In the genomic region with DNA sequence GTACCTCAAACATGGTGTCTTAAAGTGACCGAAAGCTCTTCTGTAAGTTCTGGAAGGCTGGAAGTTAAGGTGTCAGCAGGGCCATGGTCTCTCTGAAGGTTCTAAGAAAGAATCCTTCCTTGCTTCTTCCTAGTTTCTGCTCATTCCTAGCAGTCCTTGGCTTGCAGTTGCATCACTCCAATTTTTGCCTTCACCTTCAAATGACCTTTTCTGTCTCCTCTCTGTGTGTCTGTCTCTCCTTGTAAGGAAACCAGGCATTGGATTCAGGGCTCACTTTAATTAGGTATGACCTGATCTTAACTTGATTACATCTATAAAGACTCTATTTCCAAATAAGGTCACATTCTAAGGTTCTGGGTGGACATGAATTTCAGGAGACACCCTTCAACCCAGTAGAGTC, we compare ENCODE assay signal across 16 cellular contexts. TPM values are rescaled to one million over a fixed set of nuclear protein-coding genes. Genes with fewer than 3 reads are reported as not detected.
DNase-seq lines count a peak whose midpoint lies in the region; ATAC-seq, FAIRE-seq and TF ChIP-seq lines count a peak whose summit lies in the region.
"Had no signal": no experiment of that assay in that cellular context is flagged by ENCODE, and none has a peak within 500 bp of the region (broad histone marks: within the 10 kb centered on the region; RNA-seq: fewer than 3 reads in every experiment).

No MANE protein-coding gene starts in this region.

- no peak overlapping the region for H2AFZ ChIP-seq in K562 (ENCODE audit: low read depth, low read length)

- H3K27ac Mint-ChIP-seq in CD4-positive, alpha-beta memory T cell, result peak overlapping the region in 5 of 7 donors; percentile 21 to 77 (median 57)
- H3K27ac Mint-ChIP-seq in HFFc6 (peak overlapping the region; percentile 12), nephron progenitor cell (peak overlapping the region; percentile 58)
- H3K27ac Mint-ChIP-seq: stimulated activated naive CD8-positive, alpha-beta T cell treated with anti-CD3 and anti-CD28 coated beads, Interleukin-15, amount 100 ng/mL, for 72 hours had no signal

- H3K4me2 ChIP-seq in K562 (ENCODE audit: insufficient read depth, low read length), result no peak overlapping the region

- CTCF ChIA-PET in CD4-positive, alpha-beta memory T cell (lab: Charles Lee; ENCODE audit: partially characterized antibody), result interaction anchor here (1.7 to 3.1 kb wide), 2 partner anchors 8 to 10 kb away, joined by 5 to 22 read pairs; a partner anchor contains a TSS
- CTCF ChIA-PET in K562 (lab: Yijun Ruan, JAX; ENCODE audit: low intra/inter-chr PET ratio), result no interaction called here

- no peak overlapping the region for H3K4me3 Mint-ChIP-seq in CD4-positive, alpha-beta memory T cell
- no peak overlapping the region for H3K4me3 Mint-ChIP-seq in HFFc6
- H3K4me3 Mint-ChIP-seq in nephron progenitor cell, result no peak overlapping the region
- H3K4me3 Mint-ChIP-seq: stimulated activated naive CD8-positive, alpha-beta T cell treated with anti-CD3 and anti-CD28 coated beads, Interleukin-15, amount 100 ng/mL, for 72 hours had no signal

- H3K9me1 ChIP-seq in K562 (ENCODE audit: control insufficient read depth, insufficient read depth, low read length), result no peaks in the 10 kb centered on the region

- no TSS peak for BruUV-seq in K562 (replicated peaks; lab: Mats Ljungman, UMichigan)

- peaks cover 42 to 66% (median 53%) of the 10 kb centered on the region in 4 donors for H3K4me1 Mint-ChIP-seq in CD4-positive, alpha-beta memory T cell
- H3K4me1 Mint-ChIP-seq in HFFc6 (ENCODE audit: low read depth) (peaks cover 49% of the 10 kb centered on the region), nephron progenitor cell (peaks cover 39% of the 10 kb centered on the region)

- TF ChIP-seq CTCF in HFFc6 (IDR thresholded peaks at IDR 0.05) (no peak), K562 (IDR thresholded peaks at IDR 0.05 in 2 of 3, conservative IDR thresholded peaks at IDR 0.05 in 1 of 3; ENCODE audit: insufficient read depth in 2 of 3, low read depth in 1 of 3, low read length in 3 of 3) (no peak), nephron progenitor cell (IDR thresholded peaks at IDR 0.05) (no peak)

- in situ Hi-C loops in K562 (cut with MboI), result no loop called here

- DNase-seq in CD4-positive, alpha-beta memory T cell, result no peak
- DNase-seq in HFFc6, result no peak
- no peak for DNase-seq in K562 (ENCODE audit: extremely low read depth in 1 of 4, low spot score in 3 of 4)
- no peak for DNase-seq in nephron progenitor cell
- DNase-seq in germinal center (ENCODE audit: low spot score), result no peak
- no peak for DNase-seq in NCI-H526 (lab: John Stamatoyannopoulos, UW)
- DNase-seq: caudate nucleus; midbrain; NCI-H1694; NCI-H510A treated with DMSO at 0.1 percent for 48 hours; PC-3; stimulated activated naive CD8-positive, alpha-beta T cell treated with anti-CD3 and anti-CD28 coated beads, Interleukin-15, amount 100 ng/mL, for 72 hours; uterus had no signal

- no peak for TF ChIP-seq RAD21 in K562 (CRISPR knock-in tag; conservative IDR thresholded peaks at IDR 0.05 in 1 of 2, IDR thresholded peaks at IDR 0.05 in 1 of 2)

- H3K9me3 Mint-ChIP-seq in CD4-positive, alpha-beta memory T cell, result no peaks in the 10 kb centered on the region
- H3K9me3 Mint-ChIP-seq in HFFc6 (no peaks in the 10 kb centered on the region), nephron progenitor cell (no peaks in the 10 kb centered on the region)
- H3K9me3 Mint-ChIP-seq: stimulated activated naive CD8-positive, alpha-beta T cell treated with anti-CD3 and anti-CD28 coated beads, Interleukin-15, amount 100 ng/mL, for 72 hours had no signal

- H3K9ac ChIP-seq in K562 (ENCODE audit: insufficient read depth in 1 of 2, low read depth in 2 of 2, low read length in 2 of 2), result no peak overlapping the region

- intact Hi-C loops in CD4-positive, alpha-beta memory T cell (cut with micrococcal nuclease), result no loop called here
- intact Hi-C loops in K562 (cut with micrococcal nuclease), result no loop called here

- H3K9me3 ChIP-seq in CD4-positive, alpha-beta memory T cell (ENCODE audit: control insufficient read depth in 1 of 2, low read length in 2 of 2), result no peaks in the 10 kb centered on the region
- no peaks in the 10 kb centered on the region for H3K9me3 ChIP-seq in K562 (replicated peaks; ENCODE audit: control insufficient read depth, insufficient read depth, low read depth, low read length)
- H3K9me3 ChIP-seq: prostate gland, uterus had no signal

- peaks cover 51% of the 10 kb centered on the region for H3K4me1 ChIP-seq in CD4-positive, alpha-beta memory T cell (ENCODE audit: insufficient read depth, low read length)
- H3K4me1 ChIP-seq in K562 (replicated peaks in 1 of 2; ENCODE audit: control insufficient read depth in 2 of 2, insufficient read depth in 2 of 2, low read length in 2 of 2), result peaks cover 0 to 7% of the 10 kb centered on the region in 2 experiments; a peak in 2 of 5 replicates
- H3K4me1 ChIP-seq: prostate gland, uterus had no signal

- peak; percentile 34 for ATAC-seq in K562
- no peak for ATAC-seq in HG02973 (IDR thresholded peaks at IDR 0.05; ENCODE audit: unreplicated experiment)
- ATAC-seq: stimulated activated naive CD8-positive, alpha-beta T cell treated with anti-CD3 and anti-CD28 coated beads, Interleukin-15, amount 100 ng/mL, for 72 hours had no signal

- peaks cover 94% of the 10 kb centered on the region for H3K79me2 ChIP-seq in K562 (ENCODE audit: control insufficient read depth, insufficient read depth, low read length)

- TF ChIP-seq POLR2A in K562 (conservative IDR thresholded peaks at IDR 0.05), result no peak

- H3K36me3 ChIP-seq in CD4-positive, alpha-beta memory T cell (ENCODE audit: insufficient read depth, low read length), result peaks cover under 1% of the 10 kb centered on the region
- peaks cover 84% of the 10 kb centered on the region for H3K36me3 ChIP-seq in K562 (ENCODE audit: control insufficient read depth, insufficient read depth, low read length)
- H3K36me3 ChIP-seq: prostate gland, uterus had no signal

- H3K27me3 Mint-ChIP-seq in CD4-positive, alpha-beta memory T cell, result no peaks in the 10 kb centered on the region
- H3K27me3 Mint-ChIP-seq in HFFc6 (ENCODE audit: insufficient read depth) (no peaks in the 10 kb centered on the region), nephron progenitor cell (ENCODE audit: low read depth, poor library complexity) (no peaks in the 10 kb centered on the region)
- H3K27me3 Mint-ChIP-seq: stimulated activated naive CD8-positive, alpha-beta T cell treated with anti-CD3 and anti-CD28 coated beads, Interleukin-15, amount 100 ng/mL, for 72 hours had no signal

- POLR2A ChIA-PET in CD4-positive, alpha-beta memory T cell (lab: Charles Lee; ENCODE audit: partially characterized antibody), result interaction anchor here (1.3 kb wide), 1 partner anchor 9 kb away, joined by 5 read pairs; a partner anchor contains a TSS
- POLR2A ChIA-PET in K562 (lab: Yijun Ruan, JAX), result interaction anchor here (1.4 kb wide), 1 partner anchor 9 kb away, joined by 3 read pairs; a partner anchor contains a TSS

- no peaks in the 10 kb centered on the region; the same call in 1 of the 2 replicates for H4K20me1 ChIP-seq in K562 (replicated peaks; ENCODE audit: control insufficient read depth, insufficient read depth, low read length)

- peaks cover 19 to 48% of the 10 kb centered on the region in 2 donors for H3K36me3 Mint-ChIP-seq in CD4-positive, alpha-beta memory T cell
- peaks cover 8% of the 10 kb centered on the region for H3K36me3 Mint-ChIP-seq in HFFc6 (ENCODE audit: low read depth)
- H3K36me3 Mint-ChIP-seq in nephron progenitor cell (ENCODE audit: low read depth), result peaks cover 63% of the 10 kb centered on the region

- no peaks in the 10 kb centered on the region for H3K27me3 ChIP-seq in CD4-positive, alpha-beta memory T cell (ENCODE audit: insufficient read depth, low read length)
- no peaks in the 10 kb centered on the region for H3K27me3 ChIP-seq in K562 (ENCODE audit: control insufficient read depth in 2 of 2, insufficient read depth in 2 of 2, low read length in 2 of 2)
- H3K27me3 ChIP-seq: uterus had no signal

- FAIRE-seq in K562 (lab: Jason Lieb, UNC), result no peak
- FAIRE-seq: endometrium had no signal

- TF ChIP-seq EP300 in K562 (IDR thresholded peaks at IDR 0.05; ENCODE audit: low read length), result no peak

- no peak overlapping the region for H3K4me3 ChIP-seq in CD4-positive, alpha-beta memory T cell (ENCODE audit: low read length in 2 of 2)
- H3K4me3 ChIP-seq in K562, result no peak overlapping the region
- H3K4me3 ChIP-seq: prostate gland, uterus had no signal

- 100% methylated on average over 1 of the region's 1 CpG for WGBS in K562 (ENCODE audit: insufficient coverage, low coverage, missing lambda C conversion rate)

- no peak overlapping the region for H3K27ac ChIP-seq in CD4-positive, alpha-beta memory T cell (ENCODE audit: low read depth, low read length)
- peak overlapping the region; percentile 59; the same call in 2 of the 3 replicates for H3K27ac ChIP-seq in K562 (ENCODE audit: extremely low read depth, low read depth, low read length)
- H3K27ac ChIP-seq: prostate gland had no signal

RNA-seq across cellular contexts. Expression of a gene that starts 8.7 kb away (rescaled TPM):
- 10 to 100 TPM; 39.1 to 39.9 TPM for total RNA-seq in CD4-positive, alpha-beta memory T cell
- 10 to 100 TPM; 38.4 to 50.0 TPM for polyA plus RNA-seq in CD4-positive, alpha-beta memory T cell
- total RNA-seq in HFFc6 (2021; fragmentation: NEBNext Ultra II Directional; extraction: Animal tissue kit (Norgen Biotek cat#: 25700)), result 10 to 100 TPM; 37.5 to 49.1 (median 41.0) TPM
- total RNA-seq in K562 (2011; cell fraction: chromatin; rRNA removed; ENCODE audit: low replicate concordance), result 14.6 and 24.1 TPM in 2 replicates
- total RNA-seq in K562 (2011; cell fraction: nucleolus; rRNA removed), result 17.2 and 17.6 TPM in 2 replicates
- total RNA-seq in K562 (2011; cell fraction: nucleoplasm; rRNA removed), result 18.5 and 25.4 TPM in 2 replicates
- total RNA-seq in K562 (2014; rRNA removed) (59.4 and 61.4 TPM in 2 replicates), K562 (2014; rRNA removed; fragmentation: Illumina TruSeq; extraction: Trizol) (73.1 and 78.9 TPM in 2 replicates), K562 (2015; rRNA removed; fragmentation: Illumina TruSeq; extraction: Trizol) (64.5 and 67.1 TPM in 2 replicates), K562 (2021) (59.7 and 69.0 TPM in 2 replicates)
- polyA plus RNA-seq in K562 (2011; rRNA removed) (46.5 and 69.4 TPM in 2 replicates), K562 (2014; fragmentation: Illumina TruSeq; extraction: Trizol) (56.3 and 61.8 TPM in 2 replicates), K562 (2014; fragmentation: Nextera tagmentation; extraction: Ambion mirVana) (100 to 1,000 TPM in 1 of 2 experiments, 10 to 100 TPM in 1; 96.2 to 115 TPM), K562 (2014; rRNA removed) (48.0 and 48.7 TPM in 2 replicates)
- 17.3 and 25.4 TPM in 2 replicates for polyA plus RNA-seq in K562 (2011; cell fraction: cytosol; rRNA removed)
- 18.9 and 19.1 TPM in 2 replicates for polyA plus RNA-seq in K562 (2011; cell fraction: nucleus; rRNA removed)
- 37.4 and 50.4 TPM in 2 replicates for polyA plus RNA-seq in K562 (2012)
- polyA minus RNA-seq in K562 (2011; rRNA and poly(A)+ RNA removed), result 55.1 and 58.5 TPM in 2 replicates
- 40.6 and 47.0 TPM in 2 replicates for polyA minus RNA-seq in K562 (2011; cell fraction: cytosol; rRNA and poly(A)+ RNA removed)
- 33.9 and 46.9 TPM in 2 replicates for polyA minus RNA-seq in K562 (2011; cell fraction: nucleus; rRNA and poly(A)+ RNA removed)

RNA-seq across cellular contexts. Expression of a gene that starts 9.0 kb away (rescaled TPM):
- total RNA-seq in CD4-positive, alpha-beta memory T cell, result 10 to 100 TPM; 14.4 to 18.6 TPM
- polyA plus RNA-seq in CD4-positive, alpha-beta memory T cell, result 10 to 100 TPM in 1 of 2 donors, 1 to 10 TPM in 1; 10.0 TPM
- 1 to 10 TPM; 2.4 to 5.0 (median 4.0) TPM for total RNA-seq in HFFc6 (2021; fragmentation: NEBNext Ultra II Directional; extraction: Animal tissue kit (Norgen Biotek cat#: 25700))
- total RNA-seq in K562 (2011; cell fraction: chromatin; rRNA removed; ENCODE audit: low replicate concordance), result 7.4 and 15.5 TPM in 2 replicates
- total RNA-seq in K562 (2011; cell fraction: nucleolus; rRNA removed), result 3.2 and 9.5 TPM in 2 replicates
- total RNA-seq in K562 (2011; cell fraction: nucleoplasm; rRNA removed), result 13.0 and 18.8 TPM in 2 replicates
- total RNA-seq in K562 (2014; rRNA removed), result 4.2 and 7.8 TPM in 2 replicates
- total RNA-seq in K562 (2014; rRNA removed; fragmentation: Illumina TruSeq; extraction: Trizol), result 6.4 and 11.8 TPM in 2 replicates
- total RNA-seq in K562 (2015; rRNA removed; fragmentation: Illumina TruSeq; extraction: Trizol), result 4.9 and 5.7 TPM in 2 replicates
- total RNA-seq in K562 (2021), result 6.6 and 7.1 TPM in 2 replicates
- polyA plus RNA-seq in K562 (2011; rRNA removed), result 12.7 and 17.4 TPM in 2 replicates
- polyA plus RNA-seq in K562 (2011; cell fraction: cytosol; rRNA removed), result 1.2 and 2.0 TPM in 2 replicates
- 6.7 and 11.6 TPM in 2 replicates for polyA plus RNA-seq in K562 (2011; cell fraction: nucleus; rRNA removed)
- polyA plus RNA-seq in K562 (2012), result 4.7 and 6.1 TPM in 2 replicates
- polyA plus RNA-seq in K562 (2014; fragmentation: Illumina TruSeq; extraction: Trizol), result 4.6 and 5.1 TPM in 2 replicates
- polyA plus RNA-seq in K562 (2014; fragmentation: Nextera tagmentation; extraction: Ambion mirVana), result 10 to 100 TPM; 28.2 to 31.2 TPM
- polyA plus RNA-seq in K562 (2014; rRNA removed), result 4.3 and 6.7 TPM in 2 replicates
- 9.8 and 12.9 TPM in 2 replicates for polyA minus RNA-seq in K562 (2011; rRNA and poly(A)+ RNA removed)
- 1.8 TPM in 1 of 2 replicates, not detected in the other for polyA minus RNA-seq in K562 (2011; cell fraction: cytosol; rRNA and poly(A)+ RNA removed)
- 10.8 and 23.4 TPM in 2 replicates for polyA minus RNA-seq in K562 (2011; cell fraction: nucleus; rRNA and poly(A)+ RNA removed)
